In genomic region chr4:85522277-85522676, GRCh38 we compare ENCODE assay signal across 25 cellular contexts. TPM values are rescaled to one million over a fixed set of nuclear protein-coding genes. Genes with fewer than 3 reads are reported as not detected.
DNase-seq lines count a peak whose midpoint lies in the region; ATAC-seq, FAIRE-seq and TF ChIP-seq lines count a peak whose summit lies in the region.
"Had no signal": no experiment of that assay in that cellular context is flagged by ENCODE, and none has a peak within 500 bp of the region (broad histone marks: within the 10 kb centered on the region; RNA-seq: fewer than 3 reads in every experiment).

No MANE protein-coding gene starts in this region.

- H3K4me3 ChIP-seq in GM12878, result no peak overlapping the region
- H3K4me3 ChIP-seq in tibial nerve, result no peak overlapping the region
- H3K4me3 ChIP-seq: A549, prostate gland, SJSA1 had no signal

- no peak for FAIRE-seq in GM12878 (lab: Jason Lieb, UNC)
- FAIRE-seq: A549 had no signal

- no peak for TF ChIP-seq EP300 in GM12878 (IDR thresholded peaks at IDR 0.05; ENCODE audit: borderline replicate concordance in 1 of 2, control insufficient read depth in 1 of 2, low read depth in 2 of 2, low read length in 2 of 2)
- no peak for TF ChIP-seq EP300 in tibial nerve (IDR thresholded peaks at IDR 0.05)

- H2AFZ ChIP-seq in GM12878 (ENCODE audit: control insufficient read depth, low read depth, low read length), result no peak overlapping the region

- in situ Hi-C loops in GM12878 (cut with MboI), result no loop called here

- H3K79me2 ChIP-seq in GM12878 (ENCODE audit: control insufficient read depth, insufficient read depth, low read length), result no peaks in the 10 kb centered on the region

- no peak for TF ChIP-seq RAD21 in GM12878 (IDR thresholded peaks at IDR 0.05; ENCODE audit: insufficient read depth, low read depth, low read length)

- TF ChIP-seq POLR2A in GM18505 (IDR thresholded peaks at IDR 0.05; ENCODE audit: borderline replicate concordance, extremely low read depth, insufficient read depth, insufficient read length), result no peak
- no peak for TF ChIP-seq POLR2A in GM12878 (IDR thresholded peaks at IDR 0.05; ENCODE audit: low read depth, low read length)
- TF ChIP-seq POLR2A in tibial nerve (IDR thresholded peaks at IDR 0.05), result no peak

- RAD21 ChIA-PET in GM12878 (lab: Charles Lee; ENCODE audit: unreplicated experiment), result interaction anchor here (0.7 kb wide), 1 partner anchor 34 kb away, joined by 3 read pairs; no protein-coding TSS in a partner anchor

- intact Hi-C loops in GM12878 (cut with micrococcal nuclease; ENCODE audit: unreplicated experiment), result no loop called here

- H4K20me1 ChIP-seq in GM12878 (ENCODE audit: control insufficient read depth, insufficient read depth), result no peaks in the 10 kb centered on the region

- no peak for TF ChIP-seq CTCF in GM12878 (IDR thresholded peaks at IDR 0.05 in 2 of 3, conservative IDR thresholded peaks at IDR 0.05 in 1 of 3; ENCODE audit: control insufficient read depth in 2 of 3, extremely low read depth in 1 of 3, insufficient read depth in 1 of 3, low read depth in 3 of 3, low read length in 3 of 3)
- no peak for TF ChIP-seq CTCF in tibial nerve (IDR thresholded peaks at IDR 0.05)

- no peak for DNase-seq in GM12878 (ENCODE audit: low read depth, low spot score)
- DNase-seq in Kasumi-1 (lab: John Stamatoyannopoulos, UW), result no peak
- no peak for DNase-seq in tibial nerve (ENCODE audit: low spot score in 2 of 2)
- DNase-seq in T-helper 1 cell, result no peak
- DNase-seq: activated gamma-delta T cell treated with Interleukin-2 at 50 U/mL for 16 hours; activated naive CD8-positive, alpha-beta T cell treated with anti-CD3 and anti-CD28 coated beads, Interleukin-2, amount 50 U/mL, for 24 hours; activated T-cell treated with anti-CD3 and anti-CD28 coated beads, Interleukin-2, amount 50 U/mL, for 24 hours; BE2C; COR-L47; GDM1; H7; left cardiac atrium; NCI-H2171; NCI-H524; NK-92 treated with Interleukin-12 subunit alpha and Interleukin-12 subunit beta, amount 100 ng/mL, for 24 hours had no signal

- SMC1A ChIA-PET in GM12878 (lab: Charles Lee; ENCODE audit: uncharacterized antibody, unreplicated experiment), result no interaction called here

- no peaks in the 10 kb centered on the region; a peak in 1 of 4 replicates for H3K27me3 ChIP-seq in GM12878 (replicated peaks in 1 of 2; ENCODE audit: control insufficient read depth in 2 of 2, insufficient read depth in 2 of 2, low read length in 1 of 2)
- no peaks in the 10 kb centered on the region for H3K27me3 ChIP-seq in tibial nerve
- H3K27me3 ChIP-seq: BE2C, SJSA1 had no signal

- H3K4me2 ChIP-seq in GM12878 (ENCODE audit: control insufficient read depth, insufficient read depth), result no peak overlapping the region
- H3K4me2 ChIP-seq: A549, KMS-11 had no signal

- ATAC-seq in GM18505 (IDR thresholded peaks at IDR 0.05; ENCODE audit: unreplicated experiment) (peak; percentile 68), GM19468 (IDR thresholded peaks at IDR 0.05; ENCODE audit: extremely low read depth, unreplicated experiment) (peak; percentile 29), HG02981 (IDR thresholded peaks at IDR 0.05; ENCODE audit: unreplicated experiment) (peak; percentile 68), GM12878 (peak; percentile 73), GM19035 (IDR thresholded peaks at IDR 0.05; ENCODE audit: unreplicated experiment) (no peak)
- ATAC-seq: A549; activated naive CD8-positive, alpha-beta T cell treated with anti-CD3 and anti-CD28 coated beads, Interleukin-2, amount 50 U/mL, for 24 hours; Panc1 had no signal

- H3K36me3 ChIP-seq in GM12878 (ENCODE audit: control insufficient read depth in 2 of 2, insufficient read depth in 2 of 2, low read length in 1 of 2), result no peaks in the 10 kb centered on the region
- no peaks in the 10 kb centered on the region for H3K36me3 ChIP-seq in tibial nerve
- H3K36me3 ChIP-seq: BE2C, prostate gland, SJSA1 had no signal

- H3K9me3 ChIP-seq in GM12878 (replicated peaks; ENCODE audit: control insufficient read depth, insufficient read depth, low read length) (no peaks in the 10 kb centered on the region), tibial nerve (no peaks in the 10 kb centered on the region)
- H3K9me3 ChIP-seq: A549, BE2C, prostate gland, SJSA1 had no signal

- no peak overlapping the region for H3K9ac ChIP-seq in GM12878 (ENCODE audit: control insufficient read depth, insufficient read depth, low read length)
- H3K9ac ChIP-seq: KMS-11 had no signal

- BruUV-seq in GM12878 (replicated peaks; lab: Mats Ljungman, UMichigan), result no TSS peak

- H3K4me1 ChIP-seq in GM12878 (ENCODE audit: control insufficient read depth, insufficient read depth, low read length), result no peaks in the 10 kb centered on the region
- H3K4me1 ChIP-seq in tibial nerve, result peaks cover 0 to 7% (median 0%) of the 10 kb centered on the region in 4 donors
- H3K4me1 ChIP-seq: A549, BE2C, prostate gland, SJSA1 had no signal

- POLR2A ChIA-PET in GM12878 (lab: Charles Lee), result no interaction called here

- CTCF ChIA-PET in GM12878 (lab: Yijun Ruan, JAX), result no interaction called here

- H3K27ac ChIP-seq in GM12878 (ENCODE audit: control insufficient read depth, insufficient read depth) (no peak overlapping the region), tibial nerve (no peak overlapping the region)
- H3K27ac ChIP-seq: A549, epithelial cell of prostate, KMS-11, prostate gland, SJSA1 had no signal

TF ChIP-seq in GM12878, 131 proteins besides CTCF, POLR2A, EP300 and RAD21:
- TF ChIP-seq MTA2 (IDR thresholded peaks at IDR 0.05; ENCODE audit: low read depth), result no peak
- TF ChIP-seq ATF7 (IDR thresholded peaks at IDR 0.05; ENCODE audit: low read depth), result no peak
- no peak for TF ChIP-seq NR2C1 (IDR thresholded peaks at IDR 0.05)
- peak; percentile 36; the same call in 1 of the 2 replicates for TF ChIP-seq SPI1 (IDR thresholded peaks at IDR 0.05; ENCODE audit: borderline replicate concordance, insufficient read depth, low read depth, low read length)
- TF ChIP-seq ATF2 (IDR thresholded peaks at IDR 0.05; ENCODE audit: low read length), result no peak

RNA-seq across cellular contexts. Expression of gene ARHGAP24, which starts 47.3 kb away (rescaled TPM):
- 2.3 and 4.2 TPM in 2 replicates for total RNA-seq in GM12878 (2013; cell fraction: nucleolus; rRNA removed)
- total RNA-seq in GM12878 (2014; rRNA removed) (0.38 and 0.73 TPM in 2 replicates), GM12878 (2014; rRNA removed; fragmentation: Illumina TruSeq; extraction: Trizol) (0.78 and 0.85 TPM in 2 replicates), GM12878 (2021) (0.56 and 0.61 TPM in 2 replicates), tibial nerve (10 to 100 TPM; 41.6 to 71.2 (median 62.0) TPM)
- 1.4 TPM for polyA plus RNA-seq in GM12878 (2011; ENCODE audit: low read depth)
- polyA plus RNA-seq in GM12878 (2011; rRNA removed) (4.2 TPM in 2 replicates), GM12878 (2014; fragmentation: Illumina TruSeq; extraction: Trizol) (0.22 and 0.47 TPM in 2 replicates), GM12878 (2014; fragmentation: Nextera tagmentation; extraction: Ambion mirVana) (under 1 TPM; 0.10 to 0.35 TPM), GM12878 (2014; rRNA removed) (0.24 and 0.73 TPM in 2 replicates), GM12878 (2016; fragmentation: Nextera tagmentation; extraction: Ambion mirVana) (under 1 TPM; 0.15 to 0.35 TPM)
- polyA plus RNA-seq in GM12878 (2011; cell fraction: cytosol; rRNA removed), result 1.8 and 1.9 TPM in 2 replicates
- 3.3 and 3.4 TPM in 2 replicates for polyA plus RNA-seq in GM12878 (2011; cell fraction: nucleus; rRNA removed)
- 0.95 and 1.6 TPM in 2 replicates for polyA plus RNA-seq in GM12878 (2012)
- 10.0 and 17.3 TPM in 2 replicates for polyA minus RNA-seq in GM12878 (2011; rRNA and poly(A)+ RNA removed)
- polyA minus RNA-seq in GM12878 (2011; cell fraction: cytosol; rRNA and poly(A)+ RNA removed), result 2.8 and 3.2 TPM in 2 replicates
- 19.0 and 29.4 TPM in 2 replicates for polyA minus RNA-seq in GM12878 (2011; cell fraction: nucleus; rRNA and poly(A)+ RNA removed)

Comparison
In these comparisons a context has a peak if more than half of its experiments do, and no peak if none do; other contexts are left out.
1. RNA of gene ARHGAP24, which starts 47.3 kb away (total RNA-seq): 41.6 to 71.2 TPM in tibial nerve; 0.38 to 4.2 TPM in GM12878; every median in the first group is over 4 times any median in the second.